8 cellular contexts compared by ENCODE assay signal in genomic region chr18:55489742-55490055, GRCh38.
A peak's percentile ranks its signal among the peaks of the same experiment; 100 is the strongest.
DNase-seq lines count a peak whose midpoint lies in the region; ATAC-seq and TF ChIP-seq lines count a peak whose summit lies in the region.

No MANE protein-coding gene starts in this region.

- H3K9me3 Mint-ChIP-seq in activated naive CD8-positive, alpha-beta T cell treated with anti-CD3 and anti-CD28 coated beads, Interleukin-2, amount 10 ng/mL, durations not matched to agents 7 days and 5 days, result no peaks in the 10 kb centered on the region

- H2AFZ ChIP-seq in MM.1S (ENCODE audit: low read length) (no peak overlapping the region), PC-3 (ENCODE audit: low read length) (no peak overlapping the region)

- peak overlapping the region; percentile 12; the same call in 1 of the 2 replicates for H3K9ac ChIP-seq in MM.1S (ENCODE audit: low read length)
- H3K9ac ChIP-seq in PC-3 (ENCODE audit: low read length), result no peak overlapping the region

- intact Hi-C loops in PC-3 (cut with micrococcal nuclease), result no loop called here

- H3K36me3 Mint-ChIP-seq in activated naive CD8-positive, alpha-beta T cell treated with anti-CD3 and anti-CD28 coated beads, Interleukin-2, amount 10 ng/mL, durations not matched to agents 7 days and 5 days, result no peaks in the 10 kb centered on the region

- CTCF ChIA-PET in PC-3 (lab: Charles Lee), result no interaction called here

- no peak overlapping the region for H3K4me3 ChIP-seq in GM12864 (ENCODE audit: low read depth, low read length)
- peak overlapping the region; percentile 9; the same call in 1 of the 2 replicates for H3K4me3 ChIP-seq in MM.1S (ENCODE audit: low read length)
- no peak overlapping the region for H3K4me3 ChIP-seq in PC-3 (ENCODE audit: low read length)

- H3K27ac Mint-ChIP-seq in activated naive CD8-positive, alpha-beta T cell treated with anti-CD3 and anti-CD28 coated beads, Interleukin-2, amount 10 ng/mL, durations not matched to agents 7 days and 5 days, result no peak overlapping the region

- H3K9me2 ChIP-seq in MM.1S (replicated peaks; ENCODE audit: insufficient read depth, low read length) (no peaks in the 10 kb centered on the region), PC-3 (replicated peaks; ENCODE audit: low read length) (no peaks in the 10 kb centered on the region)

- H3K36me3 ChIP-seq in MM.1S (replicated peaks; ENCODE audit: insufficient read depth, low read length) (no peaks in the 10 kb centered on the region), PC-3 (ENCODE audit: low read depth, low read length) (no peaks in the 10 kb centered on the region)

- H3K4me2 ChIP-seq in MM.1S (ENCODE audit: low read depth, low read length) (peak overlapping the region; percentile 53), PC-3 (ENCODE audit: low read length) (no peak overlapping the region)

- peak overlapping the region; percentile 53 for H3K4me3 Mint-ChIP-seq in activated naive CD8-positive, alpha-beta T cell treated with anti-CD3 and anti-CD28 coated beads, Interleukin-2, amount 10 ng/mL, durations not matched to agents 7 days and 5 days

- POLR2A ChIA-PET in activated naive CD8-positive, alpha-beta T cell treated with anti-CD3 and anti-CD28 coated beads, Interleukin-2, amount 10 ng/mL, durations not matched to agents 7 days and 5 days (lab: Charles Lee), result no interaction called here
- POLR2A ChIA-PET in PC-3 (lab: Charles Lee; ENCODE audit: unreplicated experiment), result no interaction called here

- H3K27ac ChIP-seq in MM.1S (ENCODE audit: low read length), result peak overlapping the region; percentile 15; the same call in 1 of the 2 replicates
- no peak overlapping the region for H3K27ac ChIP-seq in PC-3 (ENCODE audit: low read length)

- peaks cover 16% of the 10 kb centered on the region for H3K27me3 Mint-ChIP-seq in activated naive CD8-positive, alpha-beta T cell treated with anti-CD3 and anti-CD28 coated beads, Interleukin-2, amount 10 ng/mL, durations not matched to agents 7 days and 5 days

- no TSS peak for BruUV-seq in PC-3 (replicated peaks; lab: Mats Ljungman, UMichigan)

- peaks cover 9% of the 10 kb centered on the region for H3K4me1 ChIP-seq in MM.1S (ENCODE audit: low read length)
- H3K4me1 ChIP-seq in PC-3 (ENCODE audit: insufficient read depth, low read length), result 0 out of 2 replicates have a peak, but pooled peaks cover 3% of the 10 kb centered on the region

- ATAC-seq in GM21737 (IDR thresholded peaks at IDR 0.05; ENCODE audit: unreplicated experiment) (peak; percentile 70), HG02970 (IDR thresholded peaks at IDR 0.05; ENCODE audit: low FRiP score, unreplicated experiment) (no peak), PC-3 (no peak)
- peak; percentile 50 for ATAC-seq in activated naive CD8-positive, alpha-beta T cell treated with anti-CD3 and anti-CD28 coated beads, Interleukin-2, amount 10 ng/mL, durations not matched to agents 7 days and 5 days (ENCODE audit: low read depth)

- H3F3A ChIP-seq in MM.1S (ENCODE audit: insufficient read depth, low read length), result no peaks in the 10 kb centered on the region
- H3F3A ChIP-seq in PC-3 (ENCODE audit: low read length, unreplicated experiment), result no peaks in the 10 kb centered on the region

- DNase-seq in GM12864 (ENCODE audit: low read depth) (peak; percentile 22), MM.1S (peak; percentile 70), SKM-1 treated with dmso at 0.1 percent for 144 hours (lab: John Stamatoyannopoulos, UW; ENCODE audit: unreplicated experiment) (no peak), PC-3 (no peak), DMS53 treated with DMSO at 0.1 percent for 48 hours (lab: John Stamatoyannopoulos, UW; ENCODE audit: unreplicated experiment) (no peak)
- no peak for DNase-seq in activated naive CD8-positive, alpha-beta T cell treated with anti-CD3 and anti-CD28 coated beads, Interleukin-2, amount 10 ng/mL, durations not matched to agents 7 days and 5 days

- H3K27me3 ChIP-seq in MM.1S (replicated peaks; ENCODE audit: insufficient read depth, low read length), result no peaks in the 10 kb centered on the region
- H3K27me3 ChIP-seq in PC-3 (ENCODE audit: low read length), result no peaks in the 10 kb centered on the region

- no peaks in the 10 kb centered on the region for H3K9me3 ChIP-seq in MM.1S (replicated peaks; ENCODE audit: insufficient read depth, low read length)
- H3K9me3 ChIP-seq in PC-3 (ENCODE audit: low read length), result no peaks in the 10 kb centered on the region

- no peaks in the 10 kb centered on the region for H3K79me2 ChIP-seq in MM.1S (ENCODE audit: low read length)
- H3K79me2 ChIP-seq in PC-3 (ENCODE audit: low read length), result no peaks in the 10 kb centered on the region

- no peaks in the 10 kb centered on the region for H4K20me1 ChIP-seq in MM.1S (ENCODE audit: insufficient read depth, low read length)
- H4K20me1 ChIP-seq in PC-3 (ENCODE audit: low read length), result no peaks in the 10 kb centered on the region

- TF ChIP-seq CTCF in GM12864 (IDR thresholded peaks at IDR 0.05; ENCODE audit: low read depth, low read length, missing control alignments) (no peak), MM.1S (IDR thresholded peaks at IDR 0.05; ENCODE audit: low read length) (no peak), PC-3 (conservative IDR thresholded peaks at IDR 0.05; ENCODE audit: low read depth, low read length) (no peak)

- H3K4me1 Mint-ChIP-seq in activated naive CD8-positive, alpha-beta T cell treated with anti-CD3 and anti-CD28 coated beads, Interleukin-2, amount 10 ng/mL, durations not matched to agents 7 days and 5 days, result peaks cover 14% of the 10 kb centered on the region

Comparison
In these comparisons a context has a peak if more than half of its experiments do, and no peak if none do; other contexts are left out.
1. DNase-seq: peak in GM12864 (single experiment) and MM.1S (single experiment); none in activated naive CD8-positive, alpha-beta T cell treated with anti-CD3 and anti-CD28 coated beads, Interleukin-2, amount 10 ng/mL, durations not matched to agents 7 days and 5 days (single experiment), SKM-1 treated with dmso at 0.1 percent for 144 hours (single experiment), PC-3 (single experiment) and DMS53 treated with DMSO at 0.1 percent for 48 hours (single experiment).
2. ATAC-seq: peak in GM21737 (single experiment) and activated naive CD8-positive, alpha-beta T cell treated with anti-CD3 and anti-CD28 coated beads, Interleukin-2, amount 10 ng/mL, durations not matched to agents 7 days and 5 days (single experiment); none in HG02970 (single experiment) and PC-3 (single experiment).